8 cellular contexts compared by ENCODE assay signal in the genomic region with DNA sequence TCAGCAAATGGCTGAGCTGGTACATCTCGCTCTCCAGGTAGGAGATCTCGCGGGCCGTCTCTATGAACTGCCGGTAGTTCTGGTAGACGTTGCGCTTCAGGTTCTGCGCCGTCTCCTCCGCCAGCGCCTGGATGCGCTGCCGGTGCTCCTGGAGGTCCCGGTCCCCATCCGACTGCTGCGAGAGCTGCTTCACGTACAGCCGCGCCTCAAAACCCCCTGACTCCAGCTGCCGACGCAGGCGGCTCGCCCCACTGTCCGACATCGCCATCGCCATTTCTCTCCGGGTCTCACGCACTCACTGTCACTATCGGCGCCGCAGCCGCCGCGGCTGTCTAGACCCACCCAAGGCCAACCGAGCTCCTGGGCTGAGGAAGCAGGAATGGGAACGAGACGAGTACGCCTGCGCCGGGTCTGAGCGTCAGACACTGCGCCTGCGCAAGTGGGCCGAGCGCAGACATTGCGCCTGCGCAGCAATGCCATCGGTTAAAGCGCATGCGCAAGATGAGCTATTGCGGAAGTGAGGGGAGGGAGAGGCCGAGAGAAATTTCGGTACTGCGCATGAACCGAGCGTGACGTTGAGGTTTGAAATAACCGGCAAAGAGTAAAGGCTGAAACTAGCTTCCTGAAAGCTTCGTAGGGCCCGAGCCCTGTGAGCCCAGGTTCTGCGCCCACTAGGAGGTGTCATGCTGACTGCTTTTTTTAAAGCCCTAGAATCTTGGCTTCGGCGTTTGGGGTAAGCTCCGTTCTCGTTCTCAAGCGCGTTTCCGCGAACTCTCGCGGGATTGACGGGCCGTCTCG. TPM values are rescaled to one million over a fixed set of nuclear protein-coding genes. Genes with fewer than 3 reads are reported as not detected.
A peak's percentile ranks its signal among the peaks of the same experiment; 100 is the strongest.
DNase-seq lines count a peak whose midpoint lies in the region; ATAC-seq lines count a peak whose summit lies in the region.

A gene with protein sequence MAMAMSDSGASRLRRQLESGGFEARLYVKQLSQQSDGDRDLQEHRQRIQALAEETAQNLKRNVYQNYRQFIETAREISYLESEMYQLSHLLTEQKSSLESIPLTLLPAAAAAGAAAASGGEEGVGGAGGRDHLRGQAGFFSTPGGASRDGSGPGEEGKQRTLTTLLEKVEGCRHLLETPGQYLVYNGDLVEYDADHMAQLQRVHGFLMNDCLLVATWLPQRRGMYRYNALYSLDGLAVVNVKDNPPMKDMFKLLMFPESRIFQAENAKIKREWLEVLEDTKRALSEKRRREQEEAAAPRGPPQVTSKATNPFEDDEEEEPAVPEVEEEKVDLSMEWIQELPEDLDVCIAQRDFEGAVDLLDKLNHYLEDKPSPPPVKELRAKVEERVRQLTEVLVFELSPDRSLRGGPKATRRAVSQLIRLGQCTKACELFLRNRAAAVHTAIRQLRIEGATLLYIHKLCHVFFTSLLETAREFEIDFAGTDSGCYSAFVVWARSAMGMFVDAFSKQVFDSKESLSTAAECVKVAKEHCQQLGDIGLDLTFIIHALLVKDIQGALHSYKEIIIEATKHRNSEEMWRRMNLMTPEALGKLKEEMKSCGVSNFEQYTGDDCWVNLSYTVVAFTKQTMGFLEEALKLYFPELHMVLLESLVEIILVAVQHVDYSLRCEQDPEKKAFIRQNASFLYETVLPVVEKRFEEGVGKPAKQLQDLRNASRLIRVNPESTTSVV (minus strand): TSS at position 381 of the 798 bp plus-strand sequence. CDS start 107 bp downstream, at position 274.

- ATAC-seq in GM19328 (IDR thresholded peaks at IDR 0.05; ENCODE audit: unreplicated experiment) (peak; percentile 80), HG03520 (IDR thresholded peaks at IDR 0.05; ENCODE audit: unreplicated experiment) (peak; percentile 63)

- H3K4me3 Mint-ChIP-seq in activated CD4-positive, alpha-beta T cell treated with anti-CD3 and anti-CD28 coated beads, Interleukin-2, amount 10 ng/mL, durations not matched to agents 7 days and 5 days: peak within 1 kb of the TSS; percentile 98

- H3K9me3 Mint-ChIP-seq in activated CD4-positive, alpha-beta T cell treated with anti-CD3 and anti-CD28 coated beads, Interleukin-2, amount 10 ng/mL, durations not matched to agents 7 days and 5 days: no peaks in the 10 kb centered on the region

- CTCF ChIA-PET in activated CD4-positive, alpha-beta T cell treated with anti-CD3 and anti-CD28 coated beads, Interleukin-2, amount 10 ng/mL, durations not matched to agents 7 days and 5 days (lab: Charles Lee): interaction anchor here (0.6 to 2.8 kb wide), 15 partner anchors 10 to 287 kb away, joined by 3 to 14 read pairs (median 4); a partner anchor contains a TSS

- peaks cover 61% of the 10 kb centered on the region for H3K4me1 Mint-ChIP-seq in activated CD4-positive, alpha-beta T cell treated with anti-CD3 and anti-CD28 coated beads, Interleukin-2, amount 10 ng/mL, durations not matched to agents 7 days and 5 days

- DNase-seq in C1 segment of cervical spinal cord (lab: John Stamatoyannopoulos, UW) (peak; percentile 73 to 100 (median 97)), NCI-H69 (lab: John Stamatoyannopoulos, UW) (peak; percentile 98), dedifferentiated amniotic fluid mesenchymal stem cell (ENCODE audit: extremely low spot score) (peak; percentile 93), left kidney (ENCODE audit: low read depth, low spot score) (peak; percentile 99)
- peak; percentile 97 for DNase-seq in activated CD4-positive, alpha-beta T cell treated with anti-CD3 and anti-CD28 coated beads, Interleukin-2, amount 10 ng/mL, durations not matched to agents 7 days and 5 days
- peak; percentile 97 for DNase-seq in stimulated activated CD4-positive, alpha-beta T cell treated with anti-CD3 and anti-CD28 coated beads, Interleukin-2, amount 100 ng/mL, for 24 hours

- H3K27ac Mint-ChIP-seq in activated CD4-positive, alpha-beta T cell treated with anti-CD3 and anti-CD28 coated beads, Interleukin-2, amount 10 ng/mL, durations not matched to agents 7 days and 5 days: peak within 1 kb of the TSS; percentile 99

- peaks cover 44% of the 10 kb centered on the region for H3K36me3 Mint-ChIP-seq in activated CD4-positive, alpha-beta T cell treated with anti-CD3 and anti-CD28 coated beads, Interleukin-2, amount 10 ng/mL, durations not matched to agents 7 days and 5 days (ENCODE audit: low read depth)

- POLR2A ChIA-PET in activated CD4-positive, alpha-beta T cell treated with anti-CD3 and anti-CD28 coated beads, Interleukin-2, amount 10 ng/mL, durations not matched to agents 7 days and 5 days (lab: Charles Lee): interaction anchor here (0.5 to 1.0 kb wide), 6 partner anchors 66 to 297 kb away, joined by 3 to 5 read pairs (median 3); a partner anchor contains a TSS

- no peaks in the 10 kb centered on the region for H3K27me3 Mint-ChIP-seq in activated CD4-positive, alpha-beta T cell treated with anti-CD3 and anti-CD28 coated beads, Interleukin-2, amount 10 ng/mL, durations not matched to agents 7 days and 5 days

RNA-seq across cellular contexts. Expression of the gene that starts here (rescaled TPM):
- 10 to 100 TPM; 20.6 to 21.9 TPM for total RNA-seq in activated CD4-positive, alpha-beta T cell treated with anti-CD3 and anti-CD28 coated beads, Interleukin-2, amount 10 ng/mL, durations not matched to agents 7 days and 5 days

Comparison
In these comparisons a context has a peak if more than half of its experiments do, and no peak if none do; other contexts are left out.
1. Peak in every context shown above with its lines: DNase-seq and ATAC-seq.